In genomic region chr10:15483215-15483970, GRCh38 we compare ENCODE assay signal across 20 cellular contexts.
"Had no signal": no experiment of that assay in that cellular context is flagged by ENCODE, and none has a peak within 500 bp of the region (broad histone marks: within the 10 kb centered on the region; RNA-seq: fewer than 3 reads in every experiment).

No MANE protein-coding gene starts in this region.

- H3K27me3 ChIP-seq: adrenal gland, esophagus squamous epithelium, foreskin keratinocyte, transverse colon had no signal

- H3K4me1 ChIP-seq: foreskin keratinocyte had no signal

- H3K4me3 Mint-ChIP-seq: activated CD8-positive, alpha-beta T cell treated with anti-CD3 and anti-CD28 coated beads for 36 hours; activated T-cell treated with anti-CD3 and anti-CD28 coated beads, Interleukin-2, amount 50 U/mL, for 4 hours; naive thymus-derived CD8-positive, alpha-beta T cell; WTC11 had no signal

- DNase-seq: activated CD4-positive, alpha-beta T cell treated with anti-CD3 and anti-CD28 coated beads for 48 hours; activated CD8-positive, alpha-beta T cell treated with anti-CD3 and anti-CD28 coated beads for 36 hours; activated effector memory CD4-positive, alpha-beta T cell treated with Interleukin-2 at 50 U/mL for 16 hours; activated naive CD4-positive, alpha-beta T cell treated with anti-CD3 and anti-CD28 coated beads, Interleukin-2, amount 50 U/mL, for 16 hours; activated T-cell treated with anti-CD3 and anti-CD28 coated beads, Interleukin-2, amount 50 U/mL, for 4 hours; adrenal gland; caudate nucleus; esophagus squamous epithelium; foreskin keratinocyte; mucosa of descending colon; naive thymus-derived CD8-positive, alpha-beta T cell; nucleus accumbens; posterior cingulate gyrus; stimulated activated CD4-positive, alpha-beta T cell treated with anti-CD3 and anti-CD28 coated beads, Interleukin-4, amount 100 ng/mL, for 24 hours; stimulated activated naive CD4-positive, alpha-beta T cell; SW 1271; transverse colon had no signal

- H3K9me3 Mint-ChIP-seq: activated CD8-positive, alpha-beta T cell treated with anti-CD3 and anti-CD28 coated beads for 36 hours; activated T-cell treated with anti-CD3 and anti-CD28 coated beads, Interleukin-2, amount 50 U/mL, for 4 hours; WTC11 had no signal

- H3K36me3 Mint-ChIP-seq: naive thymus-derived CD8-positive, alpha-beta T cell; WTC11 had no signal

- H3K4me1 Mint-ChIP-seq: naive thymus-derived CD8-positive, alpha-beta T cell had no signal

- H3K27ac Mint-ChIP-seq: activated CD8-positive, alpha-beta T cell treated with anti-CD3 and anti-CD28 coated beads for 36 hours; naive thymus-derived CD8-positive, alpha-beta T cell; WTC11 had no signal

- ATAC-seq: activated CD8-positive, alpha-beta T cell treated with anti-CD3 and anti-CD28 coated beads for 36 hours; activated T-cell treated with anti-CD3 and anti-CD28 coated beads, Interleukin-2, amount 50 U/mL, for 4 hours; foreskin keratinocyte; mucosa of descending colon; naive thymus-derived CD8-positive, alpha-beta T cell; WTC11 had no signal

- H3K9me3 ChIP-seq: adrenal gland, esophagus squamous epithelium, mucosa of descending colon, transverse colon had no signal

- H3K27ac ChIP-seq: adrenal gland, foreskin keratinocyte, skin epidermis, transverse colon had no signal

- H3K4me3 ChIP-seq: adrenal gland, esophagus squamous epithelium, lung, mucosa of descending colon, skin epidermis, transverse colon had no signal

- H3K36me3 ChIP-seq: adrenal gland, esophagus squamous epithelium, transverse colon had no signal
